ENCODE assay signal across 1 cellular context in genomic region chr6:158536084-158536890, GRCh38.
TF ChIP-seq lines count a peak whose summit lies in the region.

No MANE protein-coding gene starts in this region.

TF ChIP-seq in GM12878, 131 proteins besides CTCF, POLR2A, EP300 and RAD21 (continued from another document and continues in another):
- TF ChIP-seq ZBTB4 (CRISPR knock-in tag; IDR thresholded peaks at IDR 0.05) (no peak), POLR2AphosphoS5 (IDR thresholded peaks at IDR 0.05; ENCODE audit: low read length) (no peak), WRNIP1 (IDR thresholded peaks at IDR 0.05; ENCODE audit: borderline replicate concordance, low read depth, low read length) (no peak), NBN (IDR thresholded peaks at IDR 0.05) (no peak), SKIL (IDR thresholded peaks at IDR 0.05; ENCODE audit: low read depth, poor library complexity, severe bottlenecking) (no peak), PAX5 (IDR thresholded peaks at IDR 0.05; ENCODE audit: borderline replicate concordance, low read depth, low read length) (no peak), CHD1 (IDR thresholded peaks at IDR 0.05; ENCODE audit: low read depth, low read length) (no peak), GATAD2B (conservative IDR thresholded peaks at IDR 0.05; ENCODE audit: low read depth) (0 out of 2 replicates have a peak, but pooled peaks have one; percentile 36), PML (IDR thresholded peaks at IDR 0.05; ENCODE audit: low read length) (no peak), SMAD1 (IDR thresholded peaks at IDR 0.05; ENCODE audit: low read depth, partially characterized antibody) (no peak), USF1 (IDR thresholded peaks at IDR 0.05; ENCODE audit: borderline replicate concordance, extremely low read length, insufficient read depth, low read depth, low read length) (no peak), MLLT1 (IDR thresholded peaks at IDR 0.05) (no peak), NRF1 (conservative IDR thresholded peaks at IDR 0.05; ENCODE audit: low read depth, low read length) (no peak), NR2F1 (conservative IDR thresholded peaks at IDR 0.05) (peak; percentile 86), ZNF217 (IDR thresholded peaks at IDR 0.05) (no peak), RUNX3 (IDR thresholded peaks at IDR 0.05; ENCODE audit: low read length) (no peak), NR2C1 (IDR thresholded peaks at IDR 0.05) (peak; percentile 55; the same call in 1 of the 2 replicates), MYB (IDR thresholded peaks at IDR 0.05; ENCODE audit: borderline replicate concordance, low read depth, low read length) (no peak), MTA3 (IDR thresholded peaks at IDR 0.05; ENCODE audit: borderline replicate concordance, low read length) (no peak), ZSCAN29 (IDR thresholded peaks at IDR 0.05) (no peak), ASH2L (IDR thresholded peaks at IDR 0.05; ENCODE audit: borderline replicate concordance, low read depth) (no peak), IRF3 (IDR thresholded peaks at IDR 0.05) (no peak), MYC (IDR thresholded peaks at IDR 0.05; ENCODE audit: insufficient read depth, insufficient read length, insufficient replicate concordance, low read length, severe bottlenecking) (no peak), YY1 (IDR thresholded peaks at IDR 0.05; ENCODE audit: low read depth, low read length) (peak; percentile 18; the same call in 1 of the 2 replicates), ZBTB40 (IDR thresholded peaks at IDR 0.05; ENCODE audit: borderline replicate concordance) (no peak; the same call in 1 of the 2 replicates), BCLAF1 (IDR thresholded peaks at IDR 0.05) (no peak), ATF3 (IDR thresholded peaks at IDR 0.05; ENCODE audit: borderline replicate concordance, extremely low read depth, low read depth, low read length) (no peak), BHLHE40 (IDR thresholded peaks at IDR 0.05; ENCODE audit: borderline replicate concordance in 1 of 2, low read depth in 2 of 2, low read length in 1 of 2) (no peak), USF2 (IDR thresholded peaks at IDR 0.05; ENCODE audit: borderline replicate concordance, low read depth, low read length) (no peak), RB1 (IDR thresholded peaks at IDR 0.05; ENCODE audit: borderline replicate concordance) (no peak), NFIC (IDR thresholded peaks at IDR 0.05; ENCODE audit: low read depth, low read length) (no peak), LARP7 (IDR thresholded peaks at IDR 0.05) (no peak), CBFB (IDR thresholded peaks at IDR 0.05; ENCODE audit: low read depth) (no peak), EZH2 (IDR thresholded peaks at IDR 0.05; ENCODE audit: borderline replicate concordance, control insufficient read depth, low read depth, low read length) (no peak), CBX3 (IDR thresholded peaks at IDR 0.05; ENCODE audit: borderline replicate concordance, low read depth) (no peak), SUZ12 (IDR thresholded peaks at IDR 0.05; ENCODE audit: unreplicated experiment) (peak; percentile 47)
